Comparison of ENCODE assay signal across 19 cellular contexts in the genomic region with DNA sequence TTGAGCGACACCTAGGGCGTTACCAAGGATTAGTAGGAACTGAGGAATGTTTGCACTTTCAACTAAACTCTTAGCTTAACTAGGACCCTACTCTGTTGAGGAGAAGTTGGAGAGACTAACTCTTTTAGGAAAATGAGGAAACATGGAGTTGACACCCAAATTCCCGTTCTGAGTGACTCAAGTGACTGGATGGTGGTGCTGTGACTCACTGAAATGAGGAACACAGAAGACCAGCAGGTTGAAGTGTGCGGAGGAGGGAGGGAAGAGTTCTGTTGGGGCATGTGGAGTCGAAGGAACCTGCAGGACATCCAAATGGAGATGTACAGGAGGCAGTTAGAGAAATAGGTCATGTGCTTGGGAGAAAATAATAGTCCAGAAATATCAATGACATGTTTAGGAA. TPM values are rescaled to one million over a fixed set of nuclear protein-coding genes. Genes with fewer than 3 reads are reported as not detected.
DNase-seq lines count a peak whose midpoint lies in the region; ATAC-seq and TF ChIP-seq lines count a peak whose summit lies in the region.
"Had no signal": no experiment of that assay in that cellular context is flagged by ENCODE, and none has a peak within 500 bp of the region (broad histone marks: within the 10 kb centered on the region; RNA-seq: fewer than 3 reads in every experiment).

No MANE protein-coding gene starts in this region.

- no peak overlapping the region for H2AFZ ChIP-seq in smooth muscle cell (ENCODE audit: low read depth)
- H2AFZ ChIP-seq: PC-9 had no signal

- H3K9ac ChIP-seq in smooth muscle cell (ENCODE audit: low read depth), result no peak overlapping the region

- no peaks in the 10 kb centered on the region for H3K4me1 ChIP-seq in smooth muscle cell (ENCODE audit: low read depth)

- no peak overlapping the region for H3K4me3 Mint-ChIP-seq in memory B cell
- H3K4me3 Mint-ChIP-seq: CD4-positive, alpha-beta memory T cell; H9 had no signal

- H3K27me3 Mint-ChIP-seq in memory B cell, result no peaks in the 10 kb centered on the region
- H3K27me3 Mint-ChIP-seq: CD4-positive, alpha-beta memory T cell had no signal

- no peaks in the 10 kb centered on the region for H3K9me3 Mint-ChIP-seq in memory B cell
- H3K9me3 Mint-ChIP-seq: CD4-positive, alpha-beta memory T cell; H9 had no signal

- H3K36me3 ChIP-seq in smooth muscle cell (ENCODE audit: low read depth), result no peaks in the 10 kb centered on the region

- H3K27ac ChIP-seq in smooth muscle cell (ENCODE audit: low read depth), result no peak overlapping the region
- H3K27ac ChIP-seq: PC-9, SK-N-MC had no signal

- H3K36me3 Mint-ChIP-seq in memory B cell, result peaks cover 29% of the 10 kb centered on the region

- no peaks in the 10 kb centered on the region for H3F3A ChIP-seq in smooth muscle cell (ENCODE audit: low read depth)

- H3K9me3 ChIP-seq in smooth muscle cell (replicated peaks; ENCODE audit: low read depth), result no peaks in the 10 kb centered on the region

- H3K4me3 ChIP-seq in epithelial cell of esophagus (ENCODE audit: low read length), result no peak overlapping the region
- no peak overlapping the region for H3K4me3 ChIP-seq in smooth muscle cell
- H3K4me3 ChIP-seq: PC-9, SK-N-MC had no signal

- no peaks in the 10 kb centered on the region for H3K27me3 ChIP-seq in smooth muscle cell (ENCODE audit: low read depth)

- ATAC-seq in memory B cell (ENCODE audit: low read depth) (no peak), HG02759 (IDR thresholded peaks at IDR 0.05; ENCODE audit: unreplicated experiment) (no peak)
- ATAC-seq in stimulated activated naive CD8-positive, alpha-beta T cell treated with anti-CD3 and anti-CD28 coated beads, Interleukin-15, Interleukin-2, amounts not matched to agents 100 U/mL and 50 U/mL, for 24 hours, result no peak
- ATAC-seq: Right ventricle myocardium inferior had no signal

- H3K27ac Mint-ChIP-seq in memory B cell, result peak overlapping the region; percentile 7

- no peaks in the 10 kb centered on the region for H3K4me1 Mint-ChIP-seq in memory B cell
- H3K4me1 Mint-ChIP-seq: H9 had no signal

- DNase-seq in ELR (ENCODE audit: low read depth) (peak; percentile 53), M059J (ENCODE audit: low read depth) (peak; percentile 8), epithelial cell of esophagus (ENCODE audit: low read depth) (peak; percentile 90), memory B cell (ENCODE audit: low spot score in 2 of 2) (no peak), DMS114 treated with DMSO at 0.1 percent for 48 hours (lab: John Stamatoyannopoulos, UW; ENCODE audit: unreplicated experiment) (no peak), smooth muscle cell (lab: John Stamatoyannopoulos, UW; ENCODE audit: unreplicated experiment) (no peak)
- DNase-seq in stimulated activated naive CD8-positive, alpha-beta T cell treated with anti-CD3 and anti-CD28 coated beads, Interleukin-15, Interleukin-2, amounts not matched to agents 100 U/mL and 50 U/mL, for 24 hours, result no peak
- DNase-seq: ACHN; CD4-positive, alpha-beta memory T cell; H9; NCI-H1436; NCI-H2081; NCI-H2227 treated with DMSO at 0.1 percent for 48 hours; NCI-H526; NK-92 treated with Interleukin-12 subunit alpha and Interleukin-12 subunit beta, amount 100 ng/mL, for 24 hours; PC-9 had no signal

- no peaks in the 10 kb centered on the region for H4K20me1 ChIP-seq in smooth muscle cell (ENCODE audit: low read depth)

- H3K79me2 ChIP-seq in smooth muscle cell (ENCODE audit: low read depth), result no peaks in the 10 kb centered on the region

- H3K4me2 ChIP-seq in smooth muscle cell, result no peak overlapping the region
- H3K4me2 ChIP-seq: PC-9 had no signal

- no peak for TF ChIP-seq CTCF in epithelial cell of esophagus (IDR thresholded peaks at IDR 0.05; ENCODE audit: insufficient read depth, low read depth, low read length, missing control alignments)
- TF ChIP-seq CTCF in smooth muscle cell (IDR thresholded peaks at IDR 0.05; ENCODE audit: borderline replicate concordance, insufficient read depth, poor library complexity, severe bottlenecking), result no peak

- 90% methylated on average over 5 of the region's 5 CpGs for WGBS in smooth muscle cell (ENCODE audit: low lambda C conversion rate)

RNA-seq across cellular contexts. Expression of a gene that starts 8.1 kb away (rescaled TPM):
- 290 and 372 TPM in 2 replicates for total RNA-seq in M059J (2014; rRNA removed; shearing (Covaris generic))
- 109 and 111 TPM in 2 replicates for total RNA-seq in smooth muscle cell
- 102 and 108 TPM in 2 replicates for polyA plus RNA-seq in smooth muscle cell

RNA-seq across cellular contexts. Expression of a gene that starts 52.6 kb away (rescaled TPM):
- 38.8 and 48.1 TPM in 2 replicates for total RNA-seq in M059J (2014; rRNA removed; shearing (Covaris generic))
- total RNA-seq in smooth muscle cell, result 110 and 117 TPM in 2 replicates
- 17.4 and 73.4 TPM in 2 replicates for polyA plus RNA-seq in smooth muscle cell

Comparison
In these comparisons a context has a peak if more than half of its experiments do, and no peak if none do; other contexts are left out.
1. DNase-seq: peak in ELR (single experiment), M059J (single experiment) and epithelial cell of esophagus (single experiment); none in memory B cell (0 of 2), stimulated activated naive CD8-positive, alpha-beta T cell treated with anti-CD3 and anti-CD28 coated beads, Interleukin-15, Interleukin-2, amounts not matched to agents 100 U/mL and 50 U/mL, for 24 hours (single experiment), DMS114 treated with DMSO at 0.1 percent for 48 hours (single experiment) and smooth muscle cell (single experiment).